Comparison of ENCODE assay signal across 8 cellular contexts in the genomic region with DNA sequence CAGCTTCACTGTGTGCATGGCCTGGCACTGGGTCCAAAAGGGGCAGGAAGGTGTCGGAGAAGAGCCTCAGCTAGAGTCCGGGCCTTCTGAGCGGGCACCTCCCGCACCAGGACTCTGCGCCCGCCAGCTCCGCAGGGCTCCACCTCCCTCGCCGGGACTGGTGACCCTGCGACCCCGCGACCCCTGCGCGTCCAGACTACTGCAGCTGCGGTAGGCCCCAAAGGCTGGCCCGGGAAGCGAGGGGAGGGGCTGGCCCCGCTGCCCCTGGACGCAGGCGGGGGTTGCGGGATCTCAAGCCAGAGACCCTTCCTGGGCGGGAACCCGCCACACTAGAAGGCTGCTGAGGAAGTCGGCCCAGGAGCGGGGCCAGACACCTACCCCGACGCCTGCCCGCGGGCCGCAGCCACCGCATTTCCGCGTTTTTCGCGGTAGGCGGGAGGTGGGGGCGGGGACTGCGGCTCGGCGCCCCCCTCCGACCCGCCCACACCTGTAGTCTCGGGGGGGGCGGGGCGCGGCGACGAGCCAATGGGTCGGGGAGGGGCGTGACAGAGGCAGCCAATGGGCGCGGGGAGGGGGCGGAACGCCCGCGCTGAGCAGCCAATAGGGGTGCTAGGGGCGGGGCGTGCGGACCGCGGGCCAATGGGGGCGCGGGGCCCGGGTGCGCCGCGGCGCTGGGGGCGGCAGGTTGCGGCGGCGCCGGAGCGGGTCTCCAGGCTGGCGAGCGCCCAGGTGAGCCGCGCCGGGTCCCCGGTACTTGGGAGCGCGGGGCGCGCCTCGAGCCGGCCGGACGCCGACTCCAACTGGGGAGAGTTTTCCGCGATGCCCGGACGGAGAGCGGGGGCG. TPM values are rescaled to one million over a fixed set of nuclear protein-coding genes. Genes with fewer than 3 reads are reported as not detected.
A peak's percentile ranks its signal among the peaks of the same experiment; 100 is the strongest.
DNase-seq lines count a peak whose midpoint lies in the region; ATAC-seq and TF ChIP-seq lines count a peak whose summit lies in the region.

A gene with protein sequence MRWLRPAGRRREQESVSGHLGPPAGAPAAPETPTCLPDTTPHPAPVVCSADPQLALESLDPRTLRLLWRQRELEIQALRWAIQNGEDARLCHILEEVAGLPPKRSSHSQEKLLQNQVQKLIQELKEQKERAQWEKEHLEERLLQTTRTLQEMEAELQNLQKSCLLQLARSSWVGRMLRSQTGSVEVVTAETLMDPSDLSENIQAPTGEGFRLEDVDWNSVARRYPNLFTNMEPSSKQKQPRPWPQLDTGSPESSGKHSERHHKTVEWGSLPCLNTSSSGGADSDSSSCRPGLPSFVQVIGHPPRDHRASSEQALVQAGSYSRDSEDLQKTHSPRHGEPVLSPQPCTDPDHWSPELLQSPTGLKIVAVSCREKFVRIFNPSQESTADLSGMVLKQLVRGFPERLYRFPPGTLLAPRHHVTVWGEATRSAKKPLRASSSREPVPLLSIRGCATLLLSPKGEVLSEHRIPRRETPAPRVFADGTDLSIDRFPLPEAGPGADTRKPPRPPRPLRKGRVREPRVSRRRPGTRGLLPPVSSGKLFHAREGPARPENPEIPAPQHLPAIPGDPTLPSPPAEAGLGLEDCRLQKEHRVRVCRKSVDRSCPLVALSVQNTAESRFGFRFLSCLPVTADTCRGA (minus strand): TSS at position 434 of the 843 bp plus-strand sequence. CDS start 22 bp downstream, at position 412.
A gene with protein sequence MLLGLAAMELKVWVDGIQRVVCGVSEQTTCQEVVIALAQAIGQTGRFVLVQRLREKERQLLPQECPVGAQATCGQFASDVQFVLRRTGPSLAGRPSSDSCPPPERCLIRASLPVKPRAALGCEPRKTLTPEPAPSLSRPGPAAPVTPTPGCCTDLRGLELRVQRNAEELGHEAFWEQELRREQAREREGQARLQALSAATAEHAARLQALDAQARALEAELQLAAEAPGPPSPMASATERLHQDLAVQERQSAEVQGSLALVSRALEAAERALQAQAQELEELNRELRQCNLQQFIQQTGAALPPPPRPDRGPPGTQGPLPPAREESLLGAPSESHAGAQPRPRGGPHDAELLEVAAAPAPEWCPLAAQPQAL (plus strand): TSS at position 666 of the 843 bp plus-strand sequence. CDS start 799 bp downstream, outside the sequence.

- TF ChIP-seq POLR2A in upper lobe of left lung (IDR thresholded peaks at IDR 0.05) = peak in 2 of 4 donors; percentile 40 to 77

- ATAC-seq in heart right ventricle (peak; percentile 82 to 97 (median 96)), upper lobe of left lung (ENCODE audit: low FRiP score in 2 of 2) (peak; percentile 93 to 94)

- H3K4me3 Mint-ChIP-seq in HFFc6 = peak within 1 kb of the TSS; percentile 88

- peak within 1 kb of the TSS; percentile 75 for H3K9ac ChIP-seq in SU-DHL-6 (ENCODE audit: low read length)

- H3K79me2 ChIP-seq in SU-DHL-6 (ENCODE audit: insufficient read depth, low read length) = no peaks in the 10 kb centered on the region; the same call in 1 of the 2 replicates

- H3K36me3 ChIP-seq in SU-DHL-6 (ENCODE audit: low read length) = no peaks in the 10 kb centered on the region
- peaks cover 0 to 8% (median 0%) of the 10 kb centered on the region in 9 donors for H3K36me3 ChIP-seq in heart right ventricle
- peaks cover 0 to 14% (median 0%) of the 10 kb centered on the region in 4 donors for H3K36me3 ChIP-seq in upper lobe of left lung

- TF ChIP-seq EP300 in upper lobe of left lung (IDR thresholded peaks at IDR 0.05) = no peak

- H2AFZ ChIP-seq in SU-DHL-6 (ENCODE audit: low read depth, low read length, severe bottlenecking) = peak within 1 kb of the TSS; percentile 86

- H3K27ac ChIP-seq in SU-DHL-6 (ENCODE audit: low read depth, low read length) (peak within 1 kb of the TSS; percentile 39; the same call in 1 of the 2 replicates), heart right ventricle (peak within 1 kb of the TSS in 8 of 10 donors; percentile 49 to 85 (median 58)), upper lobe of left lung (peak within 1 kb of the TSS; percentile 86 to 92 (median 90))

- intact Hi-C loops in heart right ventricle (cut with DNase I) (no loop called here), posterior vena cava (cut with DNase I) (loop anchor here in 1 of 2 donors (5.0 kb wide), 1 partner anchor 1592 kb away; no protein-coding TSS in a partner anchor)

- 0 out of 2 replicates have a peak, but pooled peaks cover 3% of the 10 kb centered on the region for H3F3A ChIP-seq in SU-DHL-6 (ENCODE audit: insufficient read depth)

- no peaks in the 10 kb centered on the region for H3K4me1 Mint-ChIP-seq in HFFc6 (ENCODE audit: low read depth)

- H3K4me3 ChIP-seq in GM08714 (ENCODE audit: low read length) (peak within 1 kb of the TSS; percentile 91), SU-DHL-6 (ENCODE audit: insufficient read depth, low read length, poor library complexity, severe bottlenecking) (peak within 1 kb of the TSS; percentile 87), heart right ventricle (peak within 1 kb of the TSS; percentile 65 to 90 (median 73)), upper lobe of left lung (peak within 1 kb of the TSS; percentile 78 to 100 (median 95))

- no peaks in the 10 kb centered on the region for H3K27me3 ChIP-seq in SU-DHL-6 (ENCODE audit: low read length)
- H3K27me3 ChIP-seq in heart right ventricle = peaks cover 9 to 45% (median 39%) of the 10 kb centered on the region in 7 donors
- peaks cover 1 to 10% (median 7%) of the 10 kb centered on the region in 4 donors for H3K27me3 ChIP-seq in upper lobe of left lung

- peaks cover 9 to 26% (median 18%) of the 10 kb centered on the region in 9 donors for H3K4me1 ChIP-seq in heart right ventricle
- H3K4me1 ChIP-seq in upper lobe of left lung = peaks cover 26 to 57% (median 44%) of the 10 kb centered on the region in 4 donors

- WGBS in heart right ventricle, 2 donors = 1 to 3% methylated on average over 39 to 94 of the region's 95 CpGs
- WGBS in upper lobe of left lung, 2 donors = 0 to 3% methylated on average over 9 to 12 of the region's 95 CpGs

- H3K9me3 Mint-ChIP-seq in HFFc6 = no peaks in the 10 kb centered on the region

- H3K9me2 ChIP-seq in SU-DHL-6 (replicated peaks; ENCODE audit: insufficient read depth, low read length) = no peaks in the 10 kb centered on the region

- no peaks in the 10 kb centered on the region for H4K20me1 ChIP-seq in SU-DHL-6 (ENCODE audit: low read depth, low read length)

- peak; percentile 56 for DNase-seq in HFFc6
- peak; percentile 79 for DNase-seq in NCI-H1092 (lab: John Stamatoyannopoulos, UW)
- DNase-seq in activated naive CD8-positive, alpha-beta T cell treated with anti-CD3 and anti-CD28 coated beads, Interleukin-2, amount 50 U/mL, for 16 hours (ENCODE audit: low read depth, low spot score) = peak; percentile 92
- peak; percentile 90 to 93 for DNase-seq in heart right ventricle
- peak; percentile 96 for DNase-seq in posterior vena cava (ENCODE audit: low spot score)
- DNase-seq in upper lobe of left lung = peak; percentile 93 to 98

- TF ChIP-seq CTCF in HFFc6 (IDR thresholded peaks at IDR 0.05) = no peak
- no peak for TF ChIP-seq CTCF in SU-DHL-6 (IDR thresholded peaks at IDR 0.05; ENCODE audit: insufficient read depth, low read length, poor library complexity, severe bottlenecking)
- TF ChIP-seq CTCF in heart right ventricle (IDR thresholded peaks at IDR 0.05) = no peak
- peak in 2 of 6 experiments; percentile 6 to 23 for TF ChIP-seq CTCF in upper lobe of left lung (IDR thresholded peaks at IDR 0.05)

- H3K36me3 Mint-ChIP-seq in HFFc6 (ENCODE audit: low read depth) = no peaks in the 10 kb centered on the region

- peak within 1 kb of the TSS; percentile 84 for H3K4me2 ChIP-seq in SU-DHL-6 (ENCODE audit: low read depth, low read length, poor library complexity, severe bottlenecking)

- no peaks in the 10 kb centered on the region for H3K9me3 ChIP-seq in SU-DHL-6 (ENCODE audit: insufficient read depth, low read length)
- no peaks in the 10 kb centered on the region for H3K9me3 ChIP-seq in heart right ventricle
- no peaks in the 10 kb centered on the region for H3K9me3 ChIP-seq in upper lobe of left lung

- peaks cover 10% of the 10 kb centered on the region for H3K27me3 Mint-ChIP-seq in HFFc6 (ENCODE audit: insufficient read depth)

- peak within 1 kb of the TSS; percentile 43; the same call in 1 of the 2 replicates for H3K27ac Mint-ChIP-seq in HFFc6

RNA-seq across cellular contexts. Expression of the first gene that starts in this region (rescaled TPM):
- total RNA-seq in HFFc6 (2021; fragmentation: NEBNext Ultra II Directional; extraction: Animal tissue kit (Norgen Biotek cat#: 25700)) = 1 to 10 TPM in 3 of 6 experiments, under 1 TPM in 3; 0.37 to 2.3 (median 0.97) TPM
- total RNA-seq in heart right ventricle (under 1 TPM in 8 of 10 donors, not detected in 2; 0.30 to 0.72 (median 0.45) TPM), posterior vena cava (under 1 TPM; 0.43 to 0.56 TPM), upper lobe of left lung (10 to 100 TPM in 2 of 6 donors, 1 to 10 TPM in 4; 4.6 to 32.5 (median 6.7) TPM)
- polyA plus RNA-seq in heart right ventricle = 1 to 10 TPM in 1 of 2 donors, under 1 TPM in 1; 0.41 to 1.4 TPM

RNA-seq across cellular contexts. Expression of the second gene that starts in this region (rescaled TPM):
- 10 to 100 TPM; 10.1 to 18.8 (median 12.7) TPM for total RNA-seq in HFFc6 (2021; fragmentation: NEBNext Ultra II Directional; extraction: Animal tissue kit (Norgen Biotek cat#: 25700))
- total RNA-seq in heart right ventricle (1 to 10 TPM in 9 of 10 donors, under 1 TPM in 1; 0.96 to 4.0 (median 2.1) TPM), posterior vena cava (1 to 10 TPM; 2.1 to 2.6 TPM), upper lobe of left lung (100 to 1,000 TPM in 5 of 6 donors, 10 to 100 TPM in 1; 80.2 to 222 (median 129) TPM)
- 10 to 100 TPM in 1 of 2 donors, 1 to 10 TPM in 1; 6.9 to 14.2 TPM for polyA plus RNA-seq in heart right ventricle

Comparison
In these comparisons a context has a peak if more than half of its experiments do, and no peak if none do; other contexts are left out.
1. Peak in every context shown above with its lines: DNase-seq, ATAC-seq, H3K4me3 ChIP-seq and H3K27ac ChIP-seq.
2. RNA of the second gene that starts in this region (total RNA-seq): 80.2 to 222 TPM in upper lobe of left lung; 10.1 to 18.8 TPM in HFFc6, 2.1 to 2.6 TPM in posterior vena cava and 0.96 to 4.0 TPM in heart right ventricle; every median in the first group is over 4 times any median in the second.
3. H3K27ac ChIP-seq: peak in every context shown above with its lines; median percentile 90 in upper lobe of left lung; 58 in heart right ventricle; 39 in SU-DHL-6.